22 cellular contexts compared by ENCODE assay signal in the genomic region with DNA sequence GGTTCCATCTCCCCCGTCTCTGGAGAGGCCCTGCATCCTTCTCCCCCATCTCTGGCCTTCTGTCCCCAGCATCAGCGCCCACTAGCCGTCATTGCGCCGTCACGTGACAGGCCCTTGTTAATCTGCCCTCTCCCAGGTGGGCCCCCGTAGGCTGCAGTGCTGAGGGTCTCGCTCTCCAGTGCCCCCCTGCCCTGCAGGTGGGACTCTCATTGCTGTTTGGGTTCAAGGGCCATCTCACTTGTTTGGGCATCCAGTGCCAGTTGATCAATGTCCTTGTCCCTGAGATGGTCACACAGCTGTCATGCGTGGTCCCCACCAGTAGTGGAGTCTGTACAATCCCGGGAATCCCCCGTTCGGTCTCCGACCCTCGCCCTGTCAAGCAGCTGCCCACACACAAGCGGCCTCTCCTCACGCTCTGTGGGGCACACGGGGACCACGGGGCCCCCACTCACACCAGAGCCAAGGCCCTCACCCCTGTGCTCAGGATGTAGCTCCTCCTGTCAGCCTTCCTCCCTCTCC.
DNase-seq lines count a peak whose midpoint lies in the region; ATAC-seq and TF ChIP-seq lines count a peak whose summit lies in the region.
"Had no signal": no experiment of that assay in that cellular context is flagged by ENCODE, and none has a peak within 500 bp of the region (broad histone marks: within the 10 kb centered on the region; RNA-seq: fewer than 3 reads in every experiment).

No MANE protein-coding gene starts in this region.

- intact Hi-C loops in ovary (cut with DNase I) = loop anchor here in 1 of 4 donors (10.0 kb wide), 1 partner anchor 473 kb away; no protein-coding TSS in a partner anchor

- ATAC-seq in GM19351 (IDR thresholded peaks at IDR 0.05; ENCODE audit: unreplicated experiment) (no peak), HG02973 (IDR thresholded peaks at IDR 0.05; ENCODE audit: unreplicated experiment) (no peak)
- ATAC-seq: A549, HCT116, Panc1 had no signal

- no peaks in the 10 kb centered on the region for H3K9me3 ChIP-seq in ovary
- H3K9me3 ChIP-seq: A549 had no signal

- DNase-seq in H7 (peak; percentile 53), caudate nucleus (lab: John Stamatoyannopoulos, UW) (no peak), ovary (peak in 3 of 5 donors; percentile 21 to 31 (median 21)), substantia nigra (lab: John Stamatoyannopoulos, UW) (no peak), NOMO-1 treated with DMSO at 0.1 percent for 48 hours (lab: John Stamatoyannopoulos, UW; ENCODE audit: unreplicated experiment) (no peak)
- DNase-seq: AML-193; CD4-positive, alpha-beta memory T cell; COR-L47; NCI-H1048; NCI-H1417 treated with DMSO at 0.1 percent for 48 hours; NCI-H1694 treated with DMSO at 0.1 percent for 48 hours; NCI-H2081; NCI-H2227 treated with DMSO at 0.1 percent for 48 hours; NCI-H69; SHP77 had no signal

- H3K4me3 ChIP-seq in H7 (ENCODE audit: insufficient read depth, low read depth, low read length) = no peak overlapping the region
- no peak overlapping the region for H3K4me3 ChIP-seq in ovary
- H3K4me3 ChIP-seq: A549; BLaER1 treated with 17β-estradiol and CSF1 and Interleukin-3, amounts not matched to agents 10 nM and 100 nM had no signal

- TF ChIP-seq EP300 in ovary (IDR thresholded peaks at IDR 0.05) = no peak

- H3K27ac ChIP-seq in caudate nucleus (ENCODE audit: low read depth, low read length) (peak overlapping the region; percentile 73), ovary (no peak overlapping the region), substantia nigra (ENCODE audit: low read depth, low read length, poor library complexity, severe bottlenecking) (peak overlapping the region; percentile 37)
- H3K27ac ChIP-seq: A549; BLaER1 treated with 17β-estradiol and CSF1 and Interleukin-3, amounts not matched to agents 10 nM and 100 nM; RWPE1 had no signal

- H3K36me3 ChIP-seq in H7 (replicated peaks; ENCODE audit: control insufficient read depth, insufficient read depth, low read length) (no peaks in the 10 kb centered on the region), ovary (no peaks in the 10 kb centered on the region)

- no peaks in the 10 kb centered on the region for H3K27me3 ChIP-seq in H7 (ENCODE audit: control insufficient read depth, insufficient read depth, low read length)
- H3K27me3 ChIP-seq in ovary = no peaks in the 10 kb centered on the region
- H3K27me3 ChIP-seq: BLaER1 treated with 17β-estradiol and CSF1 and Interleukin-3, amounts not matched to agents 10 nM and 100 nM had no signal

- TF ChIP-seq POLR2A in ovary (IDR thresholded peaks at IDR 0.05) = no peak

- WGBS in ovary, 3 donors = 88 to 94% (median 93%) methylated on average over 18 of the region's 18 CpGs

- no peak for TF ChIP-seq CTCF in ovary (IDR thresholded peaks at IDR 0.05)

- H3K4me1 ChIP-seq in ovary (ENCODE audit: insufficient read depth) = peaks cover 8% of the 10 kb centered on the region
- H3K4me1 ChIP-seq: A549 had no signal

Comparison
In these comparisons a context has a peak if more than half of its experiments do, and no peak if none do; other contexts are left out.
1. DNase-seq: peak in H7 (single experiment) and ovary (3 of 5); none in caudate nucleus (0 of 61), substantia nigra (0 of 49) and NOMO-1 treated with DMSO at 0.1 percent for 48 hours (single experiment).
2. H3K27ac ChIP-seq: peak in caudate nucleus (single experiment) and substantia nigra (single experiment); none in ovary (0 of 2).